ENCODE assay signal across 26 cellular contexts in genomic region chr19:10636304-10636972, GRCh38. TPM values are rescaled to one million over a fixed set of nuclear protein-coding genes. Genes with fewer than 3 reads are reported as not detected.
DNase-seq lines count a peak whose midpoint lies in the region; ATAC-seq and TF ChIP-seq lines count a peak whose summit lies in the region.
"Had no signal": no experiment of that assay in that cellular context is flagged by ENCODE, and none has a peak within 500 bp of the region (broad histone marks: within the 10 kb centered on the region; RNA-seq: fewer than 3 reads in every experiment).

No MANE protein-coding gene starts in this region.

- H3K9me3 Mint-ChIP-seq in endodermal cell = no peaks in the 10 kb centered on the region

- no peak for ATAC-seq in SK-N-SH treated with all-trans-retinoic acid at 6 μM for 48 hours
- no peak for ATAC-seq in GM21381 (IDR thresholded peaks at IDR 0.05; ENCODE audit: unreplicated experiment)

- TF ChIP-seq RAD21 in SK-N-SH (IDR thresholded peaks at IDR 0.05; ENCODE audit: low read length) (no peak), Ishikawa (IDR thresholded peaks at IDR 0.05; ENCODE audit: low read depth) (no peak)

- TF ChIP-seq EP300 in SK-N-SH (IDR thresholded peaks at IDR 0.05; ENCODE audit: borderline replicate concordance in 1 of 2, low read depth in 1 of 2, low read length in 1 of 2) (no peak), Ishikawa (IDR thresholded peaks at IDR 0.05; ENCODE audit: borderline replicate concordance) (no peak)

- no peaks in the 10 kb centered on the region for H3K9me2 ChIP-seq in SK-N-SH

- H3K4me3 Mint-ChIP-seq in endodermal cell = no peak overlapping the region
- H3K4me3 Mint-ChIP-seq: activated naive CD8-positive, alpha-beta T cell had no signal

- no peak overlapping the region for H3K18ac ChIP-seq in mesendoderm (ENCODE audit: low read length)

- no peak overlapping the region for H2AFZ ChIP-seq in SK-N-SH (ENCODE audit: low read depth)
- H2AFZ ChIP-seq: PC-9 had no signal

- H4K5ac ChIP-seq in mesendoderm (ENCODE audit: low read length) = no peak overlapping the region

- H3K4me2 ChIP-seq in SK-N-SH (no peak overlapping the region), mesendoderm (ENCODE audit: low read length) (no peak overlapping the region)
- H3K4me2 ChIP-seq: PC-9 had no signal

- peak; percentile 19 for DNase-seq in SK-N-SH
- DNase-seq in endodermal cell = peak; percentile 64
- no peak for DNase-seq in vagina (ENCODE audit: extremely low spot score in 2 of 2)
- no peak for DNase-seq in mesendoderm
- DNase-seq: 8988T; activated CD4-positive, alpha-beta T cell treated with anti-CD3 and anti-CD28 coated beads for 1 hour; COR-L47; DMS79 treated with DMSO at 0.1 percent for 48 hours; GOT3; heart right ventricle; NCI-H1092 treated with DMSO at 0.1 percent for 48 hours; NCI-H187 treated with DMSO at 0.1 percent for 48 hours; NCI-H524 treated with DMSO at 0.1 percent for 48 hours; NK-92 treated with Interleukin-12 subunit alpha and Interleukin-12 subunit beta, amount 100 ng/mL, for 24 hours; PC-9; Right ventricle myocardium superior; sigmoid colon; stimulated activated CD4-positive, alpha-beta T cell treated with anti-CD3 and anti-CD28 coated beads, Interleukin-15, amount 100 ng/mL, for 24 hours had no signal

- no peak overlapping the region for H2BK15ac ChIP-seq in mesendoderm (replicated peaks; ENCODE audit: low read depth)

- H3K27ac ChIP-seq in SK-N-SH (ENCODE audit: low read depth in 2 of 2, low read length in 1 of 2) = no peak overlapping the region
- H3K27ac ChIP-seq in endodermal cell (ENCODE audit: low read depth, low read length) = no peak overlapping the region
- peak overlapping the region; percentile 66 for H3K27ac ChIP-seq in neutrophil
- H3K27ac ChIP-seq in vagina = no peak overlapping the region
- no peak overlapping the region for H3K27ac ChIP-seq in mesendoderm (ENCODE audit: low read depth, low read length)
- H3K27ac ChIP-seq: heart right ventricle, HL-60, PC-9, sigmoid colon had no signal

- no peak overlapping the region for H2BK120ac ChIP-seq in mesendoderm (ENCODE audit: low read depth, low read length)

- no peaks in the 10 kb centered on the region for H4K20me1 ChIP-seq in SK-N-SH (ENCODE audit: insufficient read depth)

- H3K9me3 ChIP-seq in SK-N-SH (no peaks in the 10 kb centered on the region), endodermal cell (ENCODE audit: control insufficient read depth, low read length) (no peaks in the 10 kb centered on the region), neutrophil (peaks cover 8% of the 10 kb centered on the region), vagina (no peaks in the 10 kb centered on the region)
- H3K9me3 ChIP-seq: heart right ventricle, sigmoid colon, upper lobe of left lung had no signal

- no peaks in the 10 kb centered on the region for H3K79me2 ChIP-seq in SK-N-SH (ENCODE audit: insufficient read depth)
- H3K79me2 ChIP-seq in mesendoderm (ENCODE audit: control insufficient read depth, insufficient read depth, low read length) = no peaks in the 10 kb centered on the region

- H3K36me3 Mint-ChIP-seq in endodermal cell (ENCODE audit: low read depth) = peaks cover 71% of the 10 kb centered on the region

- H3K4me3 ChIP-seq in SK-N-SH (ENCODE audit: low read depth in 2 of 2, low read length in 1 of 2) = no peak overlapping the region
- no peak overlapping the region for H3K4me3 ChIP-seq in endodermal cell (ENCODE audit: low read length)
- H3K4me3 ChIP-seq in neutrophil (ENCODE audit: low read depth in 1 of 2, low read length in 1 of 2) = no peak overlapping the region
- H3K4me3 ChIP-seq in vagina = no peak overlapping the region
- H3K4me3 ChIP-seq in mesendoderm (ENCODE audit: low read length) = no peak overlapping the region
- H3K4me3 ChIP-seq: heart right ventricle, PC-9, sigmoid colon, upper lobe of left lung had no signal

- POLR2A ChIA-PET in SK-N-SH (lab: Yijun Ruan, JAX) = no interaction called here

- H3K4me1 Mint-ChIP-seq in endodermal cell = no peaks in the 10 kb centered on the region

- no peak overlapping the region for H3K56ac ChIP-seq in mesendoderm (ENCODE audit: low read length)

- peak overlapping the region; percentile 45 for H3K27ac Mint-ChIP-seq in endodermal cell
- H3K27ac Mint-ChIP-seq: activated naive CD8-positive, alpha-beta T cell had no signal

- no peak overlapping the region for H2AK5ac ChIP-seq in mesendoderm (ENCODE audit: low read length)

- no peak overlapping the region for H3K4ac ChIP-seq in mesendoderm (ENCODE audit: low read depth, low read length)

- peaks cover 18 to 36% of the 10 kb centered on the region in 2 experiments for H3K36me3 ChIP-seq in SK-N-SH (replicated peaks in 1 of 2; ENCODE audit: control insufficient read depth in 1 of 2, insufficient read depth in 2 of 2, low read length in 1 of 2)
- H3K36me3 ChIP-seq in endodermal cell (ENCODE audit: control insufficient read depth, insufficient read depth, low read length) = peaks cover 65% of the 10 kb centered on the region
- H3K36me3 ChIP-seq in neutrophil = peaks cover 99% of the 10 kb centered on the region
- H3K36me3 ChIP-seq in vagina = peaks cover 0 to 87% of the 10 kb centered on the region in 2 donors
- peaks cover 26% of the 10 kb centered on the region for H3K36me3 ChIP-seq in mesendoderm (ENCODE audit: control insufficient read depth, insufficient read depth, low read length)

- no peaks in the 10 kb centered on the region for H3F3A ChIP-seq in SK-N-SH (replicated peaks; ENCODE audit: insufficient read depth)

- TF ChIP-seq POLR2A in vagina (IDR thresholded peaks at IDR 0.05) = no peak

- no peak overlapping the region for H2BK5ac ChIP-seq in mesendoderm (ENCODE audit: low read length)

- H3K79me1 ChIP-seq in mesendoderm (ENCODE audit: low read length) = no peaks in the 10 kb centered on the region

- H3K4me1 ChIP-seq in SK-N-SH (ENCODE audit: control insufficient read depth in 1 of 2, insufficient read depth in 2 of 2, low read depth in 1 of 2, low read length in 1 of 2) (no peaks in the 10 kb centered on the region), endodermal cell (ENCODE audit: control insufficient read depth, insufficient read depth, low read length) (no peaks in the 10 kb centered on the region), neutrophil (ENCODE audit: control insufficient read depth in 1 of 2, insufficient read depth in 1 of 2, low read depth in 1 of 2, low read length in 1 of 2) (peaks cover 43 to 53% of the 10 kb centered on the region in 2 experiments), vagina (no peaks in the 10 kb centered on the region), mesendoderm (ENCODE audit: control insufficient read depth, low read depth, low read length) (no peaks in the 10 kb centered on the region)
- H3K4me1 ChIP-seq: sigmoid colon had no signal

- intact Hi-C loops in vagina (cut with DNase I) = no loop called here

- no peak overlapping the region for H3K23ac ChIP-seq in mesendoderm (ENCODE audit: low read length)

- CTCF ChIA-PET in SK-N-SH (lab: Yijun Ruan, JAX) = interaction anchor here (0.9 kb wide), 1 partner anchor 55 kb away, joined by 6 read pairs; no protein-coding TSS in a partner anchor

- no peak overlapping the region for H3K9ac ChIP-seq in SK-N-SH
- H3K9ac ChIP-seq in endodermal cell (ENCODE audit: extremely low read depth, low read length, poor library complexity, severe bottlenecking) = no peak overlapping the region
- no peak overlapping the region for H3K9ac ChIP-seq in mesendoderm (ENCODE audit: low read length)

- no peak overlapping the region for H4K8ac ChIP-seq in mesendoderm (ENCODE audit: low read depth, low read length)

- H3K27me3 ChIP-seq in SK-N-SH (ENCODE audit: insufficient read depth) = no peaks in the 10 kb centered on the region
- no peaks in the 10 kb centered on the region for H3K27me3 ChIP-seq in endodermal cell (ENCODE audit: control insufficient read depth, insufficient read depth, low read length, poor library complexity, severe bottlenecking)
- no peaks in the 10 kb centered on the region for H3K27me3 ChIP-seq in neutrophil
- H3K27me3 ChIP-seq in vagina = no peaks in the 10 kb centered on the region
- no peaks in the 10 kb centered on the region for H3K27me3 ChIP-seq in mesendoderm (ENCODE audit: insufficient read depth, low read length, poor library complexity)
- H3K27me3 ChIP-seq: heart right ventricle, sigmoid colon, upper lobe of left lung had no signal

- no peak for TF ChIP-seq CTCF in SK-N-SH (IDR thresholded peaks at IDR 0.05)
- TF ChIP-seq CTCF in endodermal cell (conservative IDR thresholded peaks at IDR 0.05) = no peak
- no peak for TF ChIP-seq CTCF in neutrophil (IDR thresholded peaks at IDR 0.05)
- no peak for TF ChIP-seq CTCF in vagina (IDR thresholded peaks at IDR 0.05)

- 97% methylated on average over 33 of the region's 37 CpGs for WGBS in SK-N-SH (ENCODE audit: low lambda C conversion rate)
- WGBS in endodermal cell (ENCODE audit: insufficient coverage in 1 of 2, insufficient read length in 1 of 2), 2 experiments = 94 to 96% methylated on average over 17 to 37 of the region's 37 CpGs
- no CpG with 5 or more reads among the region's 37 CpGs for WGBS in mesendoderm (ENCODE audit: extremely low coverage, insufficient coverage, low lambda C conversion rate)

- H3K27me3 Mint-ChIP-seq in endodermal cell (ENCODE audit: insufficient read depth) = no peaks in the 10 kb centered on the region
- H3K27me3 Mint-ChIP-seq: activated naive CD8-positive, alpha-beta T cell had no signal

TF ChIP-seq in SK-N-SH treated with all-trans-retinoic acid at 6 μM for 48 hours, 23 proteins besides CTCF, POLR2A, EP300 and RAD21 (continues in another document):
- TF ChIP-seq SNAI2 (CRISPR knock-in tag; IDR thresholded peaks at IDR 0.05) = no peak

RNA-seq across cellular contexts. Expression of gene SLC44A2, which starts 11.1 kb away (rescaled TPM):
- 61.4 and 66.6 TPM in 2 replicates for polyA plus RNA-seq in SK-N-SH (2012; rRNA removed)
- 38.2 and 47.6 TPM in 2 replicates for polyA plus RNA-seq in SK-N-SH (2012; cell fraction: cytosol; rRNA removed)
- polyA plus RNA-seq in SK-N-SH (2012; cell fraction: nucleus; rRNA removed) = 97.7 and 150 TPM in 2 replicates
- total RNA-seq in endodermal cell (100 to 1,000 TPM; 106 to 240 TPM), vagina (89.4 TPM)
- polyA plus RNA-seq in endodermal cell (2013, experiment 1 of 2) = 160 TPM
- 130 TPM for polyA plus RNA-seq in endodermal cell (2013, experiment 2 of 2)
- polyA plus RNA-seq in mesendoderm (2013, experiment 1 of 2) = 93.4 TPM
- polyA plus RNA-seq in mesendoderm (2013, experiment 2 of 2) = 90.6 TPM

RNA-seq across cellular contexts. Expression of gene ILF3, which starts 17.7 kb away (rescaled TPM):
- 203 and 229 TPM in 2 replicates for polyA plus RNA-seq in SK-N-SH (2012; rRNA removed)
- polyA plus RNA-seq in SK-N-SH (2012; cell fraction: cytosol; rRNA removed) = 97.9 and 126 TPM in 2 replicates
- 699 and 751 TPM in 2 replicates for polyA plus RNA-seq in SK-N-SH (2012; cell fraction: nucleus; rRNA removed)
- 100 to 1,000 TPM; 625 to 629 TPM for total RNA-seq in endodermal cell
- polyA plus RNA-seq in endodermal cell (2013, experiment 1 of 2) = 488 TPM
- polyA plus RNA-seq in endodermal cell (2013, experiment 2 of 2) = 451 TPM
- 125 TPM for total RNA-seq in vagina
- polyA plus RNA-seq in mesendoderm (2013, experiment 1 of 2) = 413 TPM
- 408 TPM for polyA plus RNA-seq in mesendoderm (2013, experiment 2 of 2)

RNA-seq across cellular contexts. Expression of gene AP1M2, which starts 49.3 kb away (rescaled TPM):
- polyA plus RNA-seq in SK-N-SH (2012; rRNA removed) = 0.05 and 0.30 TPM in 2 replicates
- 0.21 and 0.42 TPM in 2 replicates for polyA plus RNA-seq in SK-N-SH (2012; cell fraction: cytosol; rRNA removed)
- 0.06 and 0.48 TPM in 2 replicates for polyA plus RNA-seq in SK-N-SH (2012; cell fraction: nucleus; rRNA removed)
- total RNA-seq in endodermal cell (100 to 1,000 TPM; 132 to 146 TPM), vagina (29.0 TPM)
- 4.8 TPM for polyA plus RNA-seq in endodermal cell (2013, experiment 1 of 2)
- polyA plus RNA-seq in endodermal cell (2013, experiment 2 of 2) = 4.2 TPM
- 50.3 TPM for polyA plus RNA-seq in mesendoderm (2013, experiment 1 of 2)
- polyA plus RNA-seq in mesendoderm (2013, experiment 2 of 2) = 50.0 TPM
- total RNA-seq: heart right ventricle, LHCN-M2, Right ventricle myocardium superior had no signal
- polyA plus RNA-seq: heart right ventricle had no signal

Comparison
In these comparisons a context has a peak if more than half of its experiments do, and no peak if none do; other contexts are left out.
1. DNase-seq: peak in SK-N-SH (single experiment) and endodermal cell (single experiment); none in vagina (0 of 2) and mesendoderm (single experiment).